ENCODE assay signal across 2 cellular contexts in genomic region chr3:143895805-143896204, GRCh38.
A peak's percentile ranks its signal among the peaks of the same experiment; 100 is the strongest.
TF ChIP-seq lines count a peak whose summit lies in the region.

No MANE protein-coding gene starts in this region.

TF ChIP-seq in HEK293, 187 proteins besides CTCF, POLR2A, EP300 and RAD21:
- TF ChIP-seq ZNF398 (tag by site-specific recombination; IDR thresholded peaks at IDR 0.05), result no peak
- no peak for TF ChIP-seq ZNF530 (tag by site-specific recombination; IDR thresholded peaks at IDR 0.05; ENCODE audit: low read depth)
- TF ChIP-seq, protein P1, sequence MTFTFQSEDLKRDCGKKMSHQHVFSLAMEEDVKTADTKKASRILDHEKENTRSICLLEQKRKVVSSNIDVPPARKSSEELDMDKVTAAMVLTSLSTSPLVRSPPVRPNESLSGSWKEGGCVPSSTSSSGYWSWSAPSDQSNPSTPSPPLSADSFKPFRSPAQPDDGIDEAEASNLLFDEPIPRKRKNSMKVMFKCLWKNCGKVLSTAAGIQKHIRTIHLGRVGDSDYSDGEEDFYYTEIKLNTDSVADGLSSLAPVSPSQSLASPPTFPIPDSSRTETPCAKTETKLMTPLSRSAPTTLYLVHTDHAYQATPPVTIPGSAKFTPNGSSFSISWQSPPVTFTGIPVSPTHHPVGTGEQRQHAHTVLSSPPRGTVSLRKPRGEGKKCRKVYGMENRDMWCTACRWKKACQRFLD (tag by site-specific recombination; IDR thresholded peaks at IDR 0.05), result no peak
- TF ChIP-seq, protein P2, sequence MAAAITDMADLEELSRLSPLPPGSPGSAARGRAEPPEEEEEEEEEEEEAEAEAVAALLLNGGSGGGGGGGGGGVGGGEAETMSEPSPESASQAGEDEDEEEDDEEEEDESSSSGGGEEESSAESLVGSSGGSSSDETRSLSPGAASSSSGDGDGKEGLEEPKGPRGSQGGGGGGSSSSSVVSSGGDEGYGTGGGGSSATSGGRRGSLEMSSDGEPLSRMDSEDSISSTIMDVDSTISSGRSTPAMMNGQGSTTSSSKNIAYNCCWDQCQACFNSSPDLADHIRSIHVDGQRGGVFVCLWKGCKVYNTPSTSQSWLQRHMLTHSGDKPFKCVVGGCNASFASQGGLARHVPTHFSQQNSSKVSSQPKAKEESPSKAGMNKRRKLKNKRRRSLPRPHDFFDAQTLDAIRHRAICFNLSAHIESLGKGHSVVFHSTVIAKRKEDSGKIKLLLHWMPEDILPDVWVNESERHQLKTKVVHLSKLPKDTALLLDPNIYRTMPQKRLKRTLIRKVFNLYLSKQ (tag by site-specific recombination; IDR thresholded peaks at IDR 0.05; ENCODE audit: borderline replicate concordance), result no peak
- peak; percentile 51 for TF ChIP-seq ZNF654 (tag by site-specific recombination; IDR thresholded peaks at IDR 0.05; ENCODE audit: low read depth)
TF ChIP-seq in HEK293: peak in this region for 1.

TF ChIP-seq in WTC11, 78 proteins besides CTCF, POLR2A, EP300 and RAD21 (continued from another document):
- TF ChIP-seq AFF4 (CRISPR knock-in tag; IDR thresholded peaks at IDR 0.05; ENCODE audit: borderline replicate concordance) (no peak), ETV6 (CRISPR knock-in tag; IDR thresholded peaks at IDR 0.05) (no peak), ESRRA (CRISPR knock-in tag; IDR thresholded peaks at IDR 0.05; ENCODE audit: borderline replicate concordance) (no peak), NFYB (CRISPR knock-in tag; conservative IDR thresholded peaks at IDR 0.05; ENCODE audit: low read depth) (no peak), ZNF416 (CRISPR knock-in tag; IDR thresholded peaks at IDR 0.05) (no peak), ZBTB43 (CRISPR knock-in tag; IDR thresholded peaks at IDR 0.05) (no peak), FOXK1 (CRISPR knock-in tag; IDR thresholded peaks at IDR 0.05) (no peak), CREM (CRISPR knock-in tag; IDR thresholded peaks at IDR 0.05) (no peak), SMAD4 (CRISPR knock-in tag; IDR thresholded peaks at IDR 0.05) (no peak), JAZF1 (CRISPR knock-in tag; IDR thresholded peaks at IDR 0.05) (no peak)
